11 cellular contexts compared by ENCODE assay signal in genomic region chr2:241922824-241923601, GRCh38. TPM values are rescaled to one million over a fixed set of nuclear protein-coding genes. Genes with fewer than 3 reads are reported as not detected.
DNase-seq lines count a peak whose midpoint lies in the region; ATAC-seq, FAIRE-seq and TF ChIP-seq lines count a peak whose summit lies in the region.
"Not testable (repeated sequence)": the region's sequence is repeated elsewhere in the genome, so short reads cannot be mapped to it uniquely, and the experiment has no call there.
"Had no signal": no experiment of that assay in that cellular context is flagged by ENCODE, and none has a peak within 500 bp of the region (broad histone marks: within the 10 kb centered on the region; RNA-seq: fewer than 3 reads in every experiment).

No MANE protein-coding gene starts in this region.

- not testable (repeated sequence) for H3K4me3 ChIP-seq in A549

- TF ChIP-seq POLR2A in A549 (IDR thresholded peaks at IDR 0.05; ENCODE audit: low read length): not testable (repeated sequence)

- 47% methylated on average over 9 of the region's 13 CpGs for WGBS in A549 (ENCODE audit: missing lambda C conversion rate)

- DNase-seq in A549 (ENCODE audit: low read depth in 1 of 2, low spot score in 1 of 2): not testable (repeated sequence)
- DNase-seq in CD14-positive monocyte (ENCODE audit: low spot score) (peak; percentile 21), head of caudate nucleus (peak in 24 of 42 donors; percentile 7 to 81 (median 53)), mesenteric fat pad (ENCODE audit: low spot score) (peak; percentile 73), putamen (ENCODE audit: low spot score) (peak; percentile 36)
- DNase-seq in activated T-cell treated with anti-CD3 and anti-CD28 coated beads, Interleukin-2, amount 50 U/mL, for 24 hours: peak; percentile 23

- CTCF ChIA-PET in A549 (lab: Yijun Ruan, JAX): not testable (repeated sequence)

- H3K36me3 Mint-ChIP-seq in CD14-positive monocyte; activated T-cell treated with anti-CD3 and anti-CD28 coated beads, Interleukin-2, amount 50 U/mL, for 24 hours (ENCODE audit: low read depth): not testable (repeated sequence)

- not testable (repeated sequence) for H3K4me3 Mint-ChIP-seq in CD14-positive monocyte; activated T-cell treated with anti-CD3 and anti-CD28 coated beads, Interleukin-2, amount 50 U/mL, for 24 hours

- FAIRE-seq in A549 (lab: Jason Lieb, UNC): not testable (repeated sequence)

- not testable (repeated sequence) for TF ChIP-seq RAD21 in A549 (conservative IDR thresholded peaks at IDR 0.05 in 1 of 2, IDR thresholded peaks at IDR 0.05 in 1 of 2)

- TF ChIP-seq EP300 in A549 (IDR thresholded peaks at IDR 0.05): not testable (repeated sequence)

- intact Hi-C loops in CD14-positive monocyte (cut with micrococcal nuclease); head of caudate nucleus (cut with DNase I): not testable (repeated sequence)

- not testable (repeated sequence) for ATAC-seq in A549

- POLR2A ChIA-PET in A549 (lab: Yijun Ruan, JAX): not testable (repeated sequence)

- H3K27ac Mint-ChIP-seq in CD14-positive monocyte; activated T-cell treated with anti-CD3 and anti-CD28 coated beads, Interleukin-2, amount 50 U/mL, for 24 hours: not testable (repeated sequence)

- H3K4me1 Mint-ChIP-seq in CD14-positive monocyte: not testable (repeated sequence)
- H3K4me1 Mint-ChIP-seq in activated T-cell treated with anti-CD3 and anti-CD28 coated beads, Interleukin-2, amount 50 U/mL, for 24 hours (ENCODE audit: low read depth): peaks cover 25% of the 10 kb centered on the region

- H3K4me1 ChIP-seq in A549: not testable (repeated sequence)

- not testable (repeated sequence) for TF ChIP-seq CTCF in A549 (IDR thresholded peaks at IDR 0.05); CD14-positive monocyte (IDR thresholded peaks at IDR 0.05)

- not testable (repeated sequence) for H3K27ac ChIP-seq in A549

- H3K27me3 Mint-ChIP-seq in CD14-positive monocyte (ENCODE audit: low read depth in 3 of 3); activated T-cell treated with anti-CD3 and anti-CD28 coated beads, Interleukin-2, amount 50 U/mL, for 24 hours: not testable (repeated sequence)

- H3K9me3 ChIP-seq in A549: not testable (repeated sequence)

- H3K9me3 Mint-ChIP-seq in CD14-positive monocyte; activated T-cell treated with anti-CD3 and anti-CD28 coated beads, Interleukin-2, amount 50 U/mL, for 24 hours: not testable (repeated sequence)

- not testable (repeated sequence) for H3K4me2 ChIP-seq in A549

TF ChIP-seq in A549, 52 proteins besides CTCF, POLR2A, EP300 and RAD21:
- TF ChIP-seq MAFK (IDR thresholded peaks at IDR 0.05; ENCODE audit: partially characterized antibody): peak; percentile 14

RNA-seq across cellular contexts. Expression of gene RTP5, which starts 53.5 kb away (rescaled TPM):
- polyA plus RNA-seq in A549 (2011; rRNA removed): not detected in 2 replicates
- polyA plus RNA-seq in A549 (2012; cell fraction: cytosol; rRNA removed): not detected in 2 replicates
- not detected in 2 replicates for polyA plus RNA-seq in A549 (2012; cell fraction: nucleus; rRNA removed)
- polyA plus RNA-seq in A549 (2017; fragmentation: RNase III; extraction: RNeasy Plus Mini Kit Qiagen cat#74134 plus additional on column Dnase treatment): not detected in 3 replicates
- polyA minus RNA-seq in A549 (2011; rRNA and poly(A)+ RNA removed): not detected in 2 replicates
- not detected for polyA plus RNA-seq in CD14-positive monocyte
- not detected for total RNA-seq in mesenteric fat pad
- total RNA-seq: Daoy, G401, GM23338, H4, H9 had no signal
- polyA plus RNA-seq: GM23338 had no signal
